Comparison of ENCODE assay signal across 14 cellular contexts in genomic region chr20:20781029-20781428, GRCh38.
A peak's percentile ranks its signal among the peaks of the same experiment; 100 is the strongest.
DNase-seq lines count a peak whose midpoint lies in the region; TF ChIP-seq lines count a peak whose summit lies in the region.
"Had no signal": no experiment of that assay in that cellular context is flagged by ENCODE, and none has a peak within 500 bp of the region (broad histone marks: within the 10 kb centered on the region; RNA-seq: fewer than 3 reads in every experiment).

No MANE protein-coding gene starts in this region.

- no peaks in the 10 kb centered on the region for H3F3A ChIP-seq in MM.1S (ENCODE audit: insufficient read depth, low read length)

- H3K4me1 ChIP-seq in colonic mucosa (no peaks in the 10 kb centered on the region), neutrophil (ENCODE audit: control insufficient read depth in 1 of 2, insufficient read depth in 1 of 2, low read depth in 1 of 2, low read length in 1 of 2) (peaks cover 34 to 41% of the 10 kb centered on the region in 2 experiments), tibial nerve (peaks cover 0 to 32% (median 0%) of the 10 kb centered on the region in 4 donors), uterus (no peaks in the 10 kb centered on the region), MM.1S (ENCODE audit: low read length) (no peaks in the 10 kb centered on the region)

- intact Hi-C loops in colonic mucosa (cut with DNase I) = no loop called here
- intact Hi-C loops in uterus (cut with DNase I; ENCODE audit: low total_unique reads) = no loop called here

- TF ChIP-seq CTCF in colonic mucosa (IDR thresholded peaks at IDR 0.05) (no peak), neutrophil (IDR thresholded peaks at IDR 0.05) (no peak), tibial nerve (IDR thresholded peaks at IDR 0.05) (no peak), uterus (IDR thresholded peaks at IDR 0.05) (no peak), MM.1S (IDR thresholded peaks at IDR 0.05; ENCODE audit: low read length) (no peak)

- H2AFZ ChIP-seq in MM.1S (ENCODE audit: low read length) = no peak overlapping the region

- H3K9me2 ChIP-seq in MM.1S (replicated peaks; ENCODE audit: insufficient read depth, low read length) = no peaks in the 10 kb centered on the region

- no peaks in the 10 kb centered on the region for H3K9me3 ChIP-seq in colonic mucosa
- H3K9me3 ChIP-seq in neutrophil = no peaks in the 10 kb centered on the region
- no peaks in the 10 kb centered on the region for H3K9me3 ChIP-seq in tibial nerve
- H3K9me3 ChIP-seq in uterus = no peaks in the 10 kb centered on the region
- H3K9me3 ChIP-seq in MM.1S (replicated peaks; ENCODE audit: insufficient read depth, low read length) = no peaks in the 10 kb centered on the region

- DNase-seq in NK-92 treated with Interleukin-12 subunit alpha and Interleukin-12 subunit beta, amount 100 ng/mL, for 24 hours (lab: John Stamatoyannopoulos, UW) = peak; percentile 12
- no peak for DNase-seq in NK-92 (lab: John Stamatoyannopoulos, UW; ENCODE audit: unreplicated experiment)
- no peak for DNase-seq in colonic mucosa
- no peak for DNase-seq in tibial nerve (ENCODE audit: low spot score in 2 of 2)
- DNase-seq in uterus = no peak
- no peak for DNase-seq in activated T-cell treated with anti-CD3 and anti-CD28 coated beads for 4 hours
- DNase-seq in MM.1S = no peak
- DNase-seq: 8988T, DND-41, HFFc6, IMR-90, NCI-H1417 treated with DMSO at 0.1 percent for 48 hours, NCI-H748 treated with DMSO at 0.1 percent for 48 hours had no signal

- H3K4me2 ChIP-seq in MM.1S (ENCODE audit: low read depth, low read length) = no peak overlapping the region

- no peaks in the 10 kb centered on the region for H3K79me2 ChIP-seq in MM.1S (ENCODE audit: low read length)

- TF ChIP-seq POLR2A in tibial nerve (IDR thresholded peaks at IDR 0.05) = no peak
- TF ChIP-seq POLR2A in uterus (IDR thresholded peaks at IDR 0.05) = no peak

- no peaks in the 10 kb centered on the region for H4K20me1 ChIP-seq in MM.1S (ENCODE audit: insufficient read depth, low read length)

- TF ChIP-seq EP300 in tibial nerve (IDR thresholded peaks at IDR 0.05) = no peak

- H3K4me3 ChIP-seq in colonic mucosa = no peak overlapping the region
- no peak overlapping the region for H3K4me3 ChIP-seq in neutrophil (ENCODE audit: low read depth in 1 of 2, low read length in 1 of 2)
- H3K4me3 ChIP-seq in tibial nerve = no peak overlapping the region
- H3K4me3 ChIP-seq in uterus = no peak overlapping the region
- no peak overlapping the region for H3K4me3 ChIP-seq in MM.1S (ENCODE audit: low read length)

- H3K27ac ChIP-seq in colonic mucosa (peak overlapping the region; percentile 0), neutrophil (peak overlapping the region; percentile 75), tibial nerve (no peak overlapping the region), uterus (no peak overlapping the region), MM.1S (ENCODE audit: low read length) (no peak overlapping the region)

- H3K27me3 ChIP-seq in colonic mucosa (no peaks in the 10 kb centered on the region), neutrophil (no peaks in the 10 kb centered on the region), tibial nerve (no peaks in the 10 kb centered on the region), uterus (no peaks in the 10 kb centered on the region), MM.1S (replicated peaks; ENCODE audit: insufficient read depth, low read length) (no peaks in the 10 kb centered on the region)

- H3K36me3 ChIP-seq in colonic mucosa = no peaks in the 10 kb centered on the region
- H3K36me3 ChIP-seq in neutrophil = no peaks in the 10 kb centered on the region
- no peaks in the 10 kb centered on the region for H3K36me3 ChIP-seq in tibial nerve
- H3K36me3 ChIP-seq in uterus = no peaks in the 10 kb centered on the region
- H3K36me3 ChIP-seq in MM.1S (replicated peaks; ENCODE audit: insufficient read depth, low read length) = no peaks in the 10 kb centered on the region

- H3K9ac ChIP-seq in colonic mucosa (ENCODE audit: low read depth in 2 of 2, low read length in 2 of 2) = no peak overlapping the region
- H3K9ac ChIP-seq in MM.1S (ENCODE audit: low read length) = no peak overlapping the region

- 90 to 91% methylated on average over 5 of the region's 5 CpGs for WGBS in tibial nerve, 2 donors

Comparison
In these comparisons a context has a peak if more than half of its experiments do, and no peak if none do; other contexts are left out.
1. H3K27ac ChIP-seq: peak in colonic mucosa (single experiment) and neutrophil (single experiment); none in tibial nerve (0 of 4), uterus (0 of 2) and MM.1S (single experiment).